Comparison of ENCODE assay signal across 23 cellular contexts in genomic region chr10:87072449-87072848, GRCh38. TPM values are rescaled to one million over a fixed set of nuclear protein-coding genes. Genes with fewer than 3 reads are reported as not detected.
DNase-seq lines count a peak whose midpoint lies in the region; ATAC-seq, FAIRE-seq and TF ChIP-seq lines count a peak whose summit lies in the region.
"Had no signal": no experiment of that assay in that cellular context is flagged by ENCODE, and none has a peak within 500 bp of the region (broad histone marks: within the 10 kb centered on the region; RNA-seq: fewer than 3 reads in every experiment).

No MANE protein-coding gene starts in this region.

- TF ChIP-seq POLR2A in HepG2 (IDR thresholded peaks at IDR 0.05; ENCODE audit: insufficient read depth in 1 of 2, low read depth in 2 of 2, low read length in 2 of 2): no peak

- POLR2A ChIA-PET in SK-N-SH (lab: Yijun Ruan, JAX) (no interaction called here), HepG2 (lab: Yijun Ruan, JAX) (interaction anchor here (0.5 to 2.9 kb wide), 2 partner anchors 20 to 105 kb away, joined by 3 to 8 read pairs; no protein-coding TSS in a partner anchor)

- CTCF ChIA-PET in SK-N-SH (lab: Yijun Ruan, JAX) (interaction anchor here (0.8 kb wide), 1 partner anchor 133 kb away, joined by 3 read pairs; no protein-coding TSS in a partner anchor), HepG2 (lab: Yijun Ruan, JAX; ENCODE audit: low intra/inter-chr PET ratio, low total read pairs) (no interaction called here)

- peaks cover 2% of the 10 kb centered on the region for H3K4me1 Mint-ChIP-seq in T-helper 17 cell
- H3K4me1 Mint-ChIP-seq: CD14-positive monocyte had no signal

- no peak for TF ChIP-seq CTCF in SK-N-SH (IDR thresholded peaks at IDR 0.05)
- TF ChIP-seq CTCF in HepG2 (CRISPR knock-in tag; IDR thresholded peaks at IDR 0.05): no peak

- TF ChIP-seq RAD21 in SK-N-SH (IDR thresholded peaks at IDR 0.05; ENCODE audit: low read length): no peak
- TF ChIP-seq RAD21 in HepG2 (CRISPR knock-in tag; IDR thresholded peaks at IDR 0.05): no peak

- BruUV-seq in HepG2 (replicated peaks; lab: Mats Ljungman, UMichigan): no TSS peak

- DNase-seq in SK-N-SH (no peak), T-helper 17 cell (no peak), HepG2 (ENCODE audit: low spot score) (no peak), NCI-H1092 (lab: John Stamatoyannopoulos, UW) (no peak)
- no peak for DNase-seq in stimulated activated CD4-positive, alpha-beta T cell treated with anti-CD3 and anti-CD28 coated beads, Interleukin-4, amount 100 ng/mL, for 4 hours
- DNase-seq: BE2C; C1 segment of cervical spinal cord; Caco-2; Calu3; CD4-positive, CD25-positive, alpha-beta regulatory T cell; CD8-positive, alpha-beta T cell; DMS79 treated with DMSO at 0.1 percent for 48 hours; GF-D8 had no signal

- no peaks in the 10 kb centered on the region for H4K20me1 ChIP-seq in SK-N-SH (ENCODE audit: insufficient read depth)
- H4K20me1 ChIP-seq in HepG2 (ENCODE audit: insufficient read depth, low read length): peaks cover 16% of the 10 kb centered on the region

- H3K9ac ChIP-seq in SK-N-SH (no peak overlapping the region), HepG2 (ENCODE audit: insufficient read depth, low read depth, low read length) (no peak overlapping the region)
- H3K9ac ChIP-seq: BLaER1 had no signal

- H3K4me1 ChIP-seq in SK-N-SH (ENCODE audit: control insufficient read depth in 1 of 2, insufficient read depth in 2 of 2, low read depth in 1 of 2, low read length in 1 of 2) (peaks cover 0 to 2% of the 10 kb centered on the region in 2 experiments; a peak in 2 of 4 replicates), HepG2 (ENCODE audit: insufficient read depth, low read length) (peaks cover 48% of the 10 kb centered on the region)
- H3K4me1 ChIP-seq: A549, BE2C, BLaER1, Caco-2 had no signal

- TF ChIP-seq EP300 in SK-N-SH (IDR thresholded peaks at IDR 0.05; ENCODE audit: borderline replicate concordance in 1 of 2, low read depth in 1 of 2, low read length in 1 of 2) (no peak), HepG2 (IDR thresholded peaks at IDR 0.05; ENCODE audit: low read depth in 2 of 2, low read length in 2 of 2) (no peak), HepG2 (CRISPR knock-in tag; IDR thresholded peaks at IDR 0.05; ENCODE audit: borderline replicate concordance) (no peak)

- H3K9me3 ChIP-seq in SK-N-SH: no peaks in the 10 kb centered on the region
- no peaks in the 10 kb centered on the region for H3K9me3 ChIP-seq in T-helper 17 cell (ENCODE audit: control insufficient read depth, low read length, poor library complexity, severe bottlenecking)
- no peaks in the 10 kb centered on the region for H3K9me3 ChIP-seq in HepG2 (ENCODE audit: low read length)
- H3K9me3 ChIP-seq: A549, BE2C, BLaER1, Caco-2 had no signal

- WGBS in SK-N-SH (ENCODE audit: low lambda C conversion rate): 52% methylated on average over 2 of the region's 2 CpGs
- WGBS in HepG2 (ENCODE audit: low lambda C conversion rate): 88% methylated on average over 2 of the region's 2 CpGs

- no peak overlapping the region for H3K4me3 Mint-ChIP-seq in T-helper 17 cell
- H3K4me3 Mint-ChIP-seq: CD14-positive monocyte; CD8-positive, alpha-beta T cell had no signal

- H3K27ac ChIP-seq in SK-N-SH (ENCODE audit: low read depth in 2 of 2, low read length in 1 of 2) (no peak overlapping the region; a peak in 2 of 4 replicates), HepG2 (ENCODE audit: extremely low read length, insufficient read depth, low read length) (peak overlapping the region; percentile 2)
- H3K27ac ChIP-seq: 22Rv1, A549, BLaER1 had no signal

- intact Hi-C loops in HepG2 (cut with micrococcal nuclease; ENCODE audit: unreplicated experiment): no loop called here

- no peak for FAIRE-seq in HepG2 (lab: Jason Lieb, UNC)
- FAIRE-seq: A549, D721Med, G401.6, GM12891, GM19239 had no signal

- no peak overlapping the region for H3K4me2 ChIP-seq in SK-N-SH
- no peak overlapping the region for H3K4me2 ChIP-seq in HepG2 (ENCODE audit: low read depth, low read length)
- H3K4me2 ChIP-seq: A549, BLaER1 had no signal

- H3K36me3 Mint-ChIP-seq in T-helper 17 cell (ENCODE audit: low read depth): peaks cover 5% of the 10 kb centered on the region

- H3K27me3 Mint-ChIP-seq in T-helper 17 cell: no peaks in the 10 kb centered on the region
- H3K27me3 Mint-ChIP-seq: CD4-positive, CD25-positive, alpha-beta regulatory T cell had no signal

- no peak overlapping the region for H2AFZ ChIP-seq in SK-N-SH (ENCODE audit: low read depth)
- H2AFZ ChIP-seq in HepG2 (ENCODE audit: low read length): no peak overlapping the region

- in situ Hi-C loops in HepG2 (cut with HindIII; ENCODE audit: extremely low pct_ligation_motif_present, low pct_unique_long_range_greater_than_20kb): no loop called here

- H3K36me3 ChIP-seq in SK-N-SH (replicated peaks in 1 of 2; ENCODE audit: control insufficient read depth in 1 of 2, insufficient read depth in 2 of 2, low read length in 1 of 2) (peaks cover 16 to 53% of the 10 kb centered on the region in 2 experiments), HepG2 (replicated peaks in 1 of 2; ENCODE audit: control insufficient read depth in 1 of 2, insufficient read depth in 2 of 2, low read length in 2 of 2) (peaks cover 18 to 71% of the 10 kb centered on the region in 2 experiments)

- peak overlapping the region; percentile 6 for H3K27ac Mint-ChIP-seq in T-helper 17 cell
- H3K27ac Mint-ChIP-seq: CD8-positive, alpha-beta T cell had no signal

- H3K4me3 ChIP-seq in SK-N-SH (ENCODE audit: low read depth in 2 of 2, low read length in 1 of 2) (no peak overlapping the region), HepG2 (replicated peaks in 1 of 3; ENCODE audit: insufficient read depth in 1 of 3, low read depth in 2 of 3, low read length in 3 of 3) (no peak overlapping the region)
- H3K4me3 ChIP-seq: A549, BLaER1 had no signal

- ATAC-seq in SK-N-SH treated with all-trans-retinoic acid at 6 μM for 48 hours (peak; percentile 44; the same call in 2 of the 3 replicates), T-helper 17 cell (no peak), HepG2 (no peak)
- ATAC-seq: A549; CD8-positive, alpha-beta T cell had no signal

- no peaks in the 10 kb centered on the region for H3K79me2 ChIP-seq in SK-N-SH (ENCODE audit: insufficient read depth)
- peaks cover 23% of the 10 kb centered on the region for H3K79me2 ChIP-seq in HepG2 (ENCODE audit: insufficient read depth, low read length)

- peaks cover 7% of the 10 kb centered on the region for H3F3A ChIP-seq in SK-N-SH (replicated peaks; ENCODE audit: insufficient read depth)

- no peaks in the 10 kb centered on the region for H3K9me2 ChIP-seq in SK-N-SH

- no peaks in the 10 kb centered on the region for H3K27me3 ChIP-seq in SK-N-SH (ENCODE audit: insufficient read depth)
- no peaks in the 10 kb centered on the region for H3K27me3 ChIP-seq in HepG2 (ENCODE audit: control insufficient read depth in 1 of 2, insufficient read depth in 2 of 2, low read length in 2 of 2)
- H3K27me3 ChIP-seq: BE2C, BLaER1 had no signal

RNA-seq across cellular contexts. Expression of gene GLUD1, which starts 22.2 kb away (rescaled TPM):
- polyA plus RNA-seq in SK-N-SH (2012; rRNA removed) (43.3 and 56.2 TPM in 2 replicates), HepG2 (2011; rRNA removed) (286 and 301 TPM in 2 replicates)
- polyA plus RNA-seq in SK-N-SH (2012; cell fraction: cytosol; rRNA removed): 52.3 and 53.5 TPM in 2 replicates
- 26.2 and 44.4 TPM in 2 replicates for polyA plus RNA-seq in SK-N-SH (2012; cell fraction: nucleus; rRNA removed)
- total RNA-seq in T-helper 17 cell (100 to 1,000 TPM; 107 TPM), HepG2 (2016; rRNA removed; fragmentation: Illumina TruSeq; extraction: Trizol) (798 and 1,108 TPM in 2 replicates)
- 64.0 and 73.9 TPM in 2 replicates for total RNA-seq in HepG2 (2016; cell fraction: cytosol; rRNA removed; fragmentation: Illumina TruSeq; extraction: Trizol; ENCODE audit: low read depth)
- total RNA-seq in HepG2 (2016; cell fraction: insoluble cytoplasmic fraction; rRNA removed; fragmentation: Illumina TruSeq; extraction: Trizol): 786 and 1,126 TPM in 2 replicates
- 188 and 209 TPM in 2 replicates for total RNA-seq in HepG2 (2016; cell fraction: membrane; rRNA removed; fragmentation: Illumina TruSeq; extraction: Trizol)
- 366 and 405 TPM in 2 replicates for total RNA-seq in HepG2 (2016; cell fraction: nucleus; rRNA removed; fragmentation: Illumina TruSeq; extraction: Trizol)
- polyA plus RNA-seq in HepG2 (2011; cell fraction: cytosol; rRNA removed): 188 and 249 TPM in 2 replicates
- 143 and 202 TPM in 2 replicates for polyA plus RNA-seq in HepG2 (2011; cell fraction: nucleus; rRNA removed)
- 464 and 581 TPM in 2 replicates for polyA plus RNA-seq in HepG2 (2012)
- polyA plus RNA-seq in HepG2 (2016; cell fraction: cytosol; fragmentation: Illumina TruSeq; extraction: Trizol; ENCODE audit: low read depth): 39.0 and 41.7 TPM in 2 replicates
- 924 and 945 TPM in 2 replicates for polyA plus RNA-seq in HepG2 (2016; cell fraction: insoluble cytoplasmic fraction; fragmentation: Illumina TruSeq; extraction: Trizol; ENCODE audit: low read depth)
- polyA plus RNA-seq in HepG2 (2016; cell fraction: membrane; fragmentation: Illumina TruSeq; extraction: Trizol; ENCODE audit: low read depth): 110 and 122 TPM in 2 replicates
- polyA plus RNA-seq in HepG2 (2016; cell fraction: nucleus; fragmentation: Illumina TruSeq; extraction: Trizol; ENCODE audit: insufficient read depth, low read depth): 429 and 441 TPM in 2 replicates
- polyA minus RNA-seq in HepG2 (2011; rRNA and poly(A)+ RNA removed; ENCODE audit: low replicate concordance): 55.8 and 268 TPM in 2 replicates
- 325 and 361 TPM in 2 replicates for polyA minus RNA-seq in HepG2 (2011; cell fraction: cytosol; rRNA and poly(A)+ RNA removed)
- 171 and 236 TPM in 2 replicates for polyA minus RNA-seq in HepG2 (2011; cell fraction: nucleus; rRNA and poly(A)+ RNA removed)

RNA-seq across cellular contexts. Expression of gene SHLD2, which starts 22.6 kb away (rescaled TPM):
- 4.7 and 6.7 TPM in 2 replicates for polyA plus RNA-seq in SK-N-SH (2012; rRNA removed)
- polyA plus RNA-seq in SK-N-SH (2012; cell fraction: cytosol; rRNA removed): 6.7 and 7.6 TPM in 2 replicates
- 6.7 and 12.7 TPM in 2 replicates for polyA plus RNA-seq in SK-N-SH (2012; cell fraction: nucleus; rRNA removed)
- total RNA-seq in T-helper 17 cell: 10 to 100 TPM; 28.9 to 31.3 TPM
- total RNA-seq in HepG2 (2016; rRNA removed; fragmentation: Illumina TruSeq; extraction: Trizol): 53.7 and 79.4 TPM in 2 replicates
- total RNA-seq in HepG2 (2016; cell fraction: cytosol; rRNA removed; fragmentation: Illumina TruSeq; extraction: Trizol; ENCODE audit: low read depth): 27.4 and 29.8 TPM in 2 replicates
- 54.2 and 78.8 TPM in 2 replicates for total RNA-seq in HepG2 (2016; cell fraction: insoluble cytoplasmic fraction; rRNA removed; fragmentation: Illumina TruSeq; extraction: Trizol)
- 64.3 and 72.7 TPM in 2 replicates for total RNA-seq in HepG2 (2016; cell fraction: membrane; rRNA removed; fragmentation: Illumina TruSeq; extraction: Trizol)
- total RNA-seq in HepG2 (2016; cell fraction: nucleus; rRNA removed; fragmentation: Illumina TruSeq; extraction: Trizol): 45.4 and 47.2 TPM in 2 replicates
- polyA plus RNA-seq in HepG2 (2011; rRNA removed): 22.6 and 25.7 TPM in 2 replicates
- 9.1 and 15.2 TPM in 2 replicates for polyA plus RNA-seq in HepG2 (2011; cell fraction: cytosol; rRNA removed)
- 11.8 and 16.3 TPM in 2 replicates for polyA plus RNA-seq in HepG2 (2011; cell fraction: nucleus; rRNA removed)
- polyA plus RNA-seq in HepG2 (2012): 32.6 and 35.2 TPM in 2 replicates
- 12.4 and 15.4 TPM in 2 replicates for polyA plus RNA-seq in HepG2 (2016; cell fraction: cytosol; fragmentation: Illumina TruSeq; extraction: Trizol; ENCODE audit: low read depth)
- polyA plus RNA-seq in HepG2 (2016; cell fraction: insoluble cytoplasmic fraction; fragmentation: Illumina TruSeq; extraction: Trizol; ENCODE audit: low read depth): 46.3 and 51.5 TPM in 2 replicates
- polyA plus RNA-seq in HepG2 (2016; cell fraction: membrane; fragmentation: Illumina TruSeq; extraction: Trizol; ENCODE audit: low read depth): 29.5 and 30.4 TPM in 2 replicates
- polyA plus RNA-seq in HepG2 (2016; cell fraction: nucleus; fragmentation: Illumina TruSeq; extraction: Trizol; ENCODE audit: insufficient read depth, low read depth): 45.4 and 46.0 TPM in 2 replicates
- polyA minus RNA-seq in HepG2 (2011; rRNA and poly(A)+ RNA removed; ENCODE audit: low replicate concordance): 12.5 and 21.0 TPM in 2 replicates
- 22.2 and 26.3 TPM in 2 replicates for polyA minus RNA-seq in HepG2 (2011; cell fraction: cytosol; rRNA and poly(A)+ RNA removed)
- polyA minus RNA-seq in HepG2 (2011; cell fraction: nucleus; rRNA and poly(A)+ RNA removed): 45.1 and 52.1 TPM in 2 replicates

RNA-seq across cellular contexts. Expression of gene FAM25A, which starts 52.4 kb away (rescaled TPM):
- not detected in 2 replicates for polyA plus RNA-seq in SK-N-SH (2012; rRNA removed)
- polyA plus RNA-seq in SK-N-SH (2012; cell fraction: cytosol; rRNA removed): not detected in 2 replicates
- not detected in 2 replicates for polyA plus RNA-seq in SK-N-SH (2012; cell fraction: nucleus; rRNA removed)
- not detected for total RNA-seq in T-helper 17 cell
- not detected in 2 replicates for total RNA-seq in HepG2 (2016; rRNA removed; fragmentation: Illumina TruSeq; extraction: Trizol)
- total RNA-seq in HepG2 (2016; cell fraction: cytosol; rRNA removed; fragmentation: Illumina TruSeq; extraction: Trizol; ENCODE audit: low read depth): not detected in 2 replicates
- total RNA-seq in HepG2 (2016; cell fraction: insoluble cytoplasmic fraction; rRNA removed; fragmentation: Illumina TruSeq; extraction: Trizol): not detected in 2 replicates
- not detected in 2 replicates for total RNA-seq in HepG2 (2016; cell fraction: membrane; rRNA removed; fragmentation: Illumina TruSeq; extraction: Trizol)
- not detected in 2 replicates for total RNA-seq in HepG2 (2016; cell fraction: nucleus; rRNA removed; fragmentation: Illumina TruSeq; extraction: Trizol)
- not detected in 2 replicates for polyA plus RNA-seq in HepG2 (2011; rRNA removed)
- not detected in 2 replicates for polyA plus RNA-seq in HepG2 (2011; cell fraction: cytosol; rRNA removed)
- not detected in 2 replicates for polyA plus RNA-seq in HepG2 (2011; cell fraction: nucleus; rRNA removed)
- polyA plus RNA-seq in HepG2 (2012): not detected in 2 replicates
- polyA plus RNA-seq in HepG2 (2016; cell fraction: cytosol; fragmentation: Illumina TruSeq; extraction: Trizol; ENCODE audit: low read depth): not detected in 2 replicates
- polyA plus RNA-seq in HepG2 (2016; cell fraction: insoluble cytoplasmic fraction; fragmentation: Illumina TruSeq; extraction: Trizol; ENCODE audit: low read depth): not detected in 2 replicates
- not detected in 2 replicates for polyA plus RNA-seq in HepG2 (2016; cell fraction: membrane; fragmentation: Illumina TruSeq; extraction: Trizol; ENCODE audit: low read depth)
- not detected in 2 replicates for polyA plus RNA-seq in HepG2 (2016; cell fraction: nucleus; fragmentation: Illumina TruSeq; extraction: Trizol; ENCODE audit: insufficient read depth, low read depth)
- polyA minus RNA-seq in HepG2 (2011; rRNA and poly(A)+ RNA removed; ENCODE audit: low replicate concordance): not detected in 2 replicates
- polyA minus RNA-seq in HepG2 (2011; cell fraction: cytosol; rRNA and poly(A)+ RNA removed): not detected in 2 replicates
- polyA minus RNA-seq in HepG2 (2011; cell fraction: nucleus; rRNA and poly(A)+ RNA removed): not detected in 2 replicates
- total RNA-seq: A172; Caco-2; Calu3; CD4-positive, CD25-positive, alpha-beta regulatory T cell; CD8-positive, alpha-beta T cell had no signal
- polyA plus RNA-seq: A549; CD14-positive monocyte; CD4-positive, CD25-positive, alpha-beta regulatory T cell had no signal
